19 cellular contexts compared by ENCODE assay signal in the genomic region with DNA sequence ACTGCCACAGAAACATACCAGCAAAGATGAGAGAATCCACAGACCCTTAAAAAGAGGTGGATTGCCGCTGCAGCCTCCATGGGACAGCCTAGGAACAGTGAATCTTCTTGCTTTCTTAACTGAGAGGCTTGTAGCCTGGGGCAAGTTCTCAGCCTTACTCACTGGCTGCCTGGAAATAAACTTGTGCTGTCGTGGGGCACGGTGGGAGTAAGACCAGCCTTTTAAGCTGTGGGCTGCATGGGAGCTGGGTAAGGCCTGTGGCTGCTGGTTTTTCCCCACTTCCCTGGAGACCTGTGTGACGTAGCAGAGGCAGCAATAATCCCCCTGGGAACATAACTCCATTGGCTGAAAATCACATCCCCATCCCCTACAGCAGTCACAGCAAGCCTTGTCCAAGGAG. TPM values are rescaled to one million over a fixed set of nuclear protein-coding genes. Genes with fewer than 3 reads are reported as not detected.
"Had no signal": no experiment of that assay in that cellular context is flagged by ENCODE, and none has a peak within 500 bp of the region (broad histone marks: within the 10 kb centered on the region; RNA-seq: fewer than 3 reads in every experiment).

No MANE protein-coding gene starts in this region.

- H3K4me3 ChIP-seq: dorsolateral prefrontal cortex, lung, right atrium auricular region, tibial nerve, vagina had no signal

- DNase-seq: activated CD4-positive, alpha-beta T cell treated with anti-CD3 and anti-CD28 coated beads for 1 hour; activated CD4-positive, alpha-beta T cell treated with anti-CD3 and anti-CD28 coated beads, Interleukin-2, amount 50 U/mL, for 48 hours; activated CD8-positive, alpha-beta memory T cell treated with anti-CD3 and anti-CD28 coated beads, Interleukin-2, amount 10 ng/mL, durations not matched to agents 7 days and 5 days; activated naive CD8-positive, alpha-beta T cell treated with anti-CD3 and anti-CD28 coated beads, Interleukin-2, amount 10 ng/mL, durations not matched to agents 7 days and 5 days; activated T-cell treated with anti-CD3 and anti-CD28 coated beads, Interleukin-2, amount 50 U/mL, for 4 hours; anterior cingulate cortex; dorsolateral prefrontal cortex; glutamatergic neuron; left colon; midbrain; posterior cingulate gyrus; small intestine had no signal

- H3K27me3 ChIP-seq: dorsolateral prefrontal cortex, neutrophil, right atrium auricular region, tibial nerve, vagina had no signal

- H3K36me3 ChIP-seq: neutrophil, right atrium auricular region, tibial nerve, vagina had no signal

- FAIRE-seq: small intestine had no signal

- H3K4me3 Mint-ChIP-seq: activated CD8-positive, alpha-beta memory T cell treated with anti-CD3 and anti-CD28 coated beads, Interleukin-2, amount 10 ng/mL, durations not matched to agents 7 days and 5 days; activated naive CD8-positive, alpha-beta T cell treated with anti-CD3 and anti-CD28 coated beads, Interleukin-2, amount 10 ng/mL, durations not matched to agents 7 days and 5 days; activated T-cell treated with anti-CD3 and anti-CD28 coated beads, Interleukin-2, amount 50 U/mL, for 4 hours had no signal

- H3K27ac ChIP-seq: dorsolateral prefrontal cortex, neutrophil, right atrium auricular region, tibial nerve, vagina had no signal

- H3K4me1 ChIP-seq: right atrium auricular region, tibial nerve, vagina had no signal

- H3K27me3 Mint-ChIP-seq: activated CD8-positive, alpha-beta memory T cell treated with anti-CD3 and anti-CD28 coated beads, Interleukin-2, amount 10 ng/mL, durations not matched to agents 7 days and 5 days; activated naive CD8-positive, alpha-beta T cell treated with anti-CD3 and anti-CD28 coated beads, Interleukin-2, amount 10 ng/mL, durations not matched to agents 7 days and 5 days had no signal

- H3K9me3 ChIP-seq: neutrophil, right atrium auricular region, vagina had no signal

- H3K27ac Mint-ChIP-seq: activated CD8-positive, alpha-beta memory T cell treated with anti-CD3 and anti-CD28 coated beads, Interleukin-2, amount 10 ng/mL, durations not matched to agents 7 days and 5 days; activated naive CD8-positive, alpha-beta T cell treated with anti-CD3 and anti-CD28 coated beads, Interleukin-2, amount 10 ng/mL, durations not matched to agents 7 days and 5 days had no signal

- ATAC-seq: activated CD8-positive, alpha-beta memory T cell treated with anti-CD3 and anti-CD28 coated beads, Interleukin-2, amount 10 ng/mL, durations not matched to agents 7 days and 5 days; activated T-cell treated with anti-CD3 and anti-CD28 coated beads, Interleukin-2, amount 50 U/mL, for 4 hours; esophagus mucosa; left colon had no signal

RNA-seq across cellular contexts. Expression of a gene that starts 30.8 kb away (rescaled TPM):
- total RNA-seq: chondrocyte had no signal
